ENCODE assay signal across 1 cellular context in genomic region chr17:75809631-75810111, GRCh38.
A peak's percentile ranks its signal among the peaks of the same experiment; 100 is the strongest.
TF ChIP-seq lines count a peak whose summit lies in the region.

No MANE protein-coding gene starts in this region.

TF ChIP-seq in HepG2, 621 proteins besides CTCF, POLR2A, EP300 and RAD21:
- TF ChIP-seq AGO2 (optimal IDR thresholded peaks at IDR 0.05; ENCODE audit: low read depth, low read length): peak; percentile 58
- peak; percentile 16 for TF ChIP-seq ZNF687 (CRISPR knock-in tag; IDR thresholded peaks at IDR 0.05)
- no peak for TF ChIP-seq ZNF629 (CRISPR knock-in tag; conservative IDR thresholded peaks at IDR 0.05)
